Comparison of ENCODE assay signal across 11 cellular contexts in the genomic region with DNA sequence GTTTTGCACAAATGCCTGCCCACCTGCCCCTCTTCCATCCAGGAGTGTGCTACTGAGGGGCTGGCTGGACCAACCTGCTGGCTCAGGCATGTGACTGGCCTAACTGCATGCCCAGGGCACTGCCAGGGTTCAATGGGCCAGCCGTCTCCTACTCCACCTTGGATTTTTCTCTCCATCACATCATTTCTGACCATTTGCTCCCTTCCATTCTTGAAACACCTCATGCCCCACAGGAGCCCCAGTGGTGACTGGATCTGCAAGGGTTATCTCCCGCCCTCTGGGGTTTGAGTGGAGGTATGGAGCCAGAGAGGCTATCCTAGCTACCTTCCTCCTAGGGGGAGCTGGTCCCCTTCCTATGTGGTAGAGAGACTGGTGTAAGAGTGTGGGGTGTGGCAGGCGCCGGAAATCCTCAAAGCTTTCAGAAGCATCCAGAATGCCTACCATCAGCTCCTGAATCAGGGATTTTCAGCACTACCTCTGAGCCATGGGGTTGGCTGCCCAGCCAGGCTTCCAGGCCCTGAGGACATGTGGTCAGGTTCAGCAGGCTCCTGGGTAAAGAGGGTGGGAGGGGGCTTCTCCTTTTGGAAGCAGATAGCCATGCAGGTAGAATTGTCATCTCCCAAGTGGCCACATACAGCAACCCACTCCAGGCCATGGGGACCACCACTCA.
"Had no signal": no experiment of that assay in that cellular context is flagged by ENCODE, and none has a peak within 500 bp of the region (broad histone marks: within the 10 kb centered on the region; RNA-seq: fewer than 3 reads in every experiment).

No MANE protein-coding gene starts in this region.

- H3K36me3 ChIP-seq: right atrium auricular region, stomach, uterus had no signal

- ATAC-seq: activated T-cell treated with anti-CD3 and anti-CD28 coated beads, Interleukin-2, amount 50 U/mL, for 4 hours; foreskin keratinocyte; left lung had no signal

- DNase-seq: activated CD4-positive, alpha-beta T cell treated with anti-CD3 and anti-CD28 coated beads for 48 hours; activated gamma-delta T cell; activated T-cell treated with anti-CD3 and anti-CD28 coated beads, Interleukin-2, amount 50 U/mL, for 4 hours; foreskin keratinocyte; islet precursor cell; stomach; uterus had no signal

- H3K9me3 Mint-ChIP-seq: activated T-cell treated with anti-CD3 and anti-CD28 coated beads, Interleukin-2, amount 50 U/mL, for 4 hours had no signal

- H3K9me3 ChIP-seq: ascending aorta, left lung, right atrium auricular region, stomach, uterus had no signal

- H3K27me3 ChIP-seq: ascending aorta, foreskin keratinocyte, left lung, right atrium auricular region, stomach, uterus had no signal

- H3K27ac ChIP-seq: ascending aorta, foreskin keratinocyte, left lung, right atrium auricular region, skin epidermis, stomach, uterus had no signal

- H3K4me3 ChIP-seq: ascending aorta, left lung, right atrium auricular region, skin epidermis, stomach, uterus had no signal
